In the genomic region with DNA sequence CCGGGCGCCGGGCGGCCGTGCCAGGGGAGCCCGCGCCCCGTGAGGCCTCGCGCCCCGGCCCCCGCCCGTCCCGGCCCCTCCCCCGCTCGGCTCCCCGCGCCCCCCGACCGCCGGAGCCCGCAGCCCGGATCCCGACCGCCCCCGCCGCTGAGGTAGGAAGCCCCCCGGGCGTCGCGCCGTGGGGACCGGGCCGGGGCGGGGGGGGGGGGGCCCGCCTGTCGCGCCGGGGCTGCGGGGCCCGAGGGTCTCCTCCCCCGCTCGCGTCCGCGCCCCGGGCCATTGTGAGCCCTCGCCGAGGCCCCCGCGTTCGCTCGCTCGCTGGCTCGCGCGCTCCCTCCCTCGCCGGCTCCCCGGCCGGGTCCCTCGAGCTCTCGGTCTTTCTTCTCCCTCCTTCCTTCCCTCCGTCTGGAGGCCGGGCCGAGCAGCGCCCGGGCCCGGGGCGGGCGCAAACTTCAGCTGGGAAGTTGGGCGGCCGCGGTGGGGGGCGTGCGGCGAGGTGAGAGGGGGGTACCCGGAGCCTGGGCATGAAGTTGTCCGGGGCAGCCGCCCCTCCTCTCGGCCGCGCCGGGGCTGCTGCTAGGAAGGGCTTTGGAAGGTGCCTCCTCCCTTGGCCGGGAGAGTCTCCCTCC, we compare ENCODE assay signal across 8 cellular contexts. TPM values are rescaled to one million over a fixed set of nuclear protein-coding genes. Genes with fewer than 3 reads are reported as not detected.
DNase-seq lines count a peak whose midpoint lies in the region; ATAC-seq and TF ChIP-seq lines count a peak whose summit lies in the region.

No MANE protein-coding gene starts in this region.

- no peak for DNase-seq in Jurkat, Clone E6-1 (ENCODE audit: low read depth, low spot score)
- DNase-seq in colonic mucosa: no peak
- DNase-seq in NCI-H187 (lab: John Stamatoyannopoulos, UW): no peak
- no peak for DNase-seq in cerebellar cortex (ENCODE audit: low spot score)

- H3K9ac ChIP-seq in BLaER1 (peak overlapping the region; percentile 83), colonic mucosa (ENCODE audit: low read depth in 2 of 2, low read length in 2 of 2) (peak overlapping the region; percentile 12 to 43)

- no peaks in the 10 kb centered on the region for H3K9me3 ChIP-seq in BLaER1
- no peaks in the 10 kb centered on the region for H3K9me3 ChIP-seq in colonic mucosa

- no peak for TF ChIP-seq CTCF in colonic mucosa (IDR thresholded peaks at IDR 0.05)
- TF ChIP-seq CTCF in nephron (IDR thresholded peaks at IDR 0.05; ENCODE audit: unreplicated experiment in 3 of 3): no peak

- H3K4me3 ChIP-seq in BLaER1 (peak overlapping the region; percentile 74), colonic mucosa (peak overlapping the region; percentile 46)
- H3K4me3 ChIP-seq in Jurkat, Clone E6-1 (ENCODE audit: low read length): peak overlapping the region; percentile 16; the same call in 1 of the 2 replicates

- no peaks in the 10 kb centered on the region for H3K36me3 Mint-ChIP-seq in nephron (ENCODE audit: low read depth)

- peak overlapping the region; percentile 86 for H3K27ac ChIP-seq in BLaER1
- H3K27ac ChIP-seq in colonic mucosa: peak overlapping the region; percentile 68

- H3K4me2 ChIP-seq in BLaER1: peak overlapping the region; percentile 100

- peaks cover 28% of the 10 kb centered on the region for H3K27me3 ChIP-seq in BLaER1
- H3K27me3 ChIP-seq in colonic mucosa: peaks cover 33% of the 10 kb centered on the region

- H3K9me3 Mint-ChIP-seq in nephron: no peaks in the 10 kb centered on the region

- H3K4me3 Mint-ChIP-seq in nephron: peak overlapping the region; percentile 85 to 88 (median 86)

- H3K4me1 ChIP-seq in BLaER1 (peaks cover 65% of the 10 kb centered on the region), colonic mucosa (peaks cover 14% of the 10 kb centered on the region)

- ATAC-seq in activated CD4-positive, CD25-positive, alpha-beta regulatory T cell treated with anti-CD3 and anti-CD28 coated beads, Interleukin-2, amount 50 U/mL, for 24 hours: no peak
- ATAC-seq in GM18858 (IDR thresholded peaks at IDR 0.05; ENCODE audit: unreplicated experiment): no peak

- peaks cover 4% of the 10 kb centered on the region for H3K27me3 Mint-ChIP-seq in nephron (ENCODE audit: low read depth)

- intact Hi-C loops in colonic mucosa (cut with DNase I): no loop called here

- H3K27ac Mint-ChIP-seq in nephron: peak overlapping the region in 1 of 3 experiments; percentile 81

- H4K20me1 ChIP-seq in BLaER1: peaks cover 49% of the 10 kb centered on the region

- H3K36me3 ChIP-seq in BLaER1: no peaks in the 10 kb centered on the region
- H3K36me3 ChIP-seq in colonic mucosa: no peaks in the 10 kb centered on the region

- peaks cover 34% of the 10 kb centered on the region for H3K4me1 Mint-ChIP-seq in nephron

RNA-seq across cellular contexts. Expression of gene GLIS2, which starts 0.3 kb away (rescaled TPM):
- polyA plus RNA-seq in Jurkat, Clone E6-1 (2012; ENCODE audit: insufficient read depth, insufficient read length): 1.3 TPM
- total RNA-seq in colonic mucosa: 1 to 10 TPM in 1 of 2 donors, under 1 TPM in 1; 0.89 to 4.1 TPM

RNA-seq across cellular contexts. Expression of gene PAM16, which starts 34.9 kb away (rescaled TPM):
- 79.3 TPM for polyA plus RNA-seq in Jurkat, Clone E6-1 (2012; ENCODE audit: insufficient read depth, insufficient read length)
- total RNA-seq in colonic mucosa: 10 to 100 TPM; 28.2 to 43.6 TPM

RNA-seq across cellular contexts. Expression of gene TFAP4, which starts 43.4 kb away (rescaled TPM):
- 22.8 TPM for polyA plus RNA-seq in Jurkat, Clone E6-1 (2012; ENCODE audit: insufficient read depth, insufficient read length)
- 10 to 100 TPM in 1 of 2 donors, 1 to 10 TPM in 1; 5.4 to 15.4 TPM for total RNA-seq in colonic mucosa

RNA-seq across cellular contexts. Expression of gene VASN, which starts 55.4 kb away (rescaled TPM):
- 0.31 TPM for polyA plus RNA-seq in Jurkat, Clone E6-1 (2012; ENCODE audit: insufficient read depth, insufficient read length)
- total RNA-seq in colonic mucosa: 1 to 10 TPM; 2.7 to 4.1 TPM

Comparison
In these comparisons a context has a peak if more than half of its experiments do, and no peak if none do; other contexts are left out.
1. H3K4me3 ChIP-seq: peak in every context shown above with its lines; median percentile 74 in BLaER1; 46 in colonic mucosa; 16 in Jurkat, Clone E6-1.